7 cellular contexts compared by ENCODE assay signal in the genomic region with DNA sequence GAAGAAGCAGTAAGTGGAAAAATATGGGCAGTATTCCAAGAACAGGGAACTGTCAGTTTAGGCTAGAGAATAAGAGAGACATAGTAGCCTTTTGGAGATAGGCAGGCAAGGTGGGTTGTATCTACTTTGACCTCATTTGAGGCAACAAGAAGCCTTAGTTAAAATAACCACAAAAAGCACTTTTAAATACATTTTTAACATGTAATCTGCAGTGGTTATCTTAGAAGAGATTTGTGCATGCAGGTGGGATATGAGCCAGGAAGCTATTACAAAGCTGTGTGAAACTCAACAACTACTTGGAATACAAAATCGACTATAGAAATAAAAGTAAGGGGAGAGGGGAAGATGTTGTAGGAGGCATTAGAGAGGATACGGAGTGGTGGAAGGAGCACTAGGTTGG.
"Had no signal": no experiment of that assay in that cellular context is flagged by ENCODE, and none has a peak within 500 bp of the region (broad histone marks: within the 10 kb centered on the region; RNA-seq: fewer than 3 reads in every experiment).

No MANE protein-coding gene starts in this region.

- H3K36me3 ChIP-seq: HAP-1 had no signal

- H3K9ac ChIP-seq: GM23248 had no signal

- H3K4me3 ChIP-seq: GM23248, HAP-1 had no signal

- DNase-seq: GM23248, GOT3, H7, HFFc6, IMR-90, KBM-7 had no signal

- H3K9me3 ChIP-seq: HAP-1 had no signal

- H3K4me1 ChIP-seq: HAP-1 had no signal

- H3K27ac ChIP-seq: GM23248 had no signal

- H2AFZ ChIP-seq: GM23248 had no signal
